ENCODE assay signal across 32 cellular contexts in the genomic region with DNA sequence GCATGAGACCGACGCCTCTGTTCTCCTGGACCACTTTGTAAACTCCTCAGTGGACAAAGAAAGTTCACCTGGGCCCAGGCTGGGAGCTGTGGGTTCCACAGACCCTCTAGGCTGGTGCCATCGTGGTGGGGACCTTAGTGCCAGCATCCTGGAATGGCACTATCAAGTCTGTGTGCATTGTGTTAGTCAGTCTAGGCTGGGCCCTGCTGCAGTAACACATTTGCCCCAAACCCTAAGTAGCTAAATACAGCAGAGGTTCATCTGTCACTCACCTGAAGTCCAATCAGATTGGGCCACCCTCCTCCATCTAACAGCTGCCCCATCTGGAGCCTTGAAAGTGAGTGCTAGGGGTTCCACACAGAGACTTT.
"Had no signal": no experiment of that assay in that cellular context is flagged by ENCODE, and none has a peak within 500 bp of the region (broad histone marks: within the 10 kb centered on the region; RNA-seq: fewer than 3 reads in every experiment).

No MANE protein-coding gene starts in this region.

- FAIRE-seq: astrocyte, colon had no signal

- H3K27me3 Mint-ChIP-seq: activated B cell treated with CpG ODN at 0.5 μM for 24 hours; activated CD4-positive, alpha-beta memory T cell treated with anti-CD3 and anti-CD28 coated beads for 36 hours; activated CD4-positive, alpha-beta T cell treated with anti-CD3 and anti-CD28 coated beads for 36 hours; activated CD4-positive, alpha-beta T cell treated with anti-CD3 and anti-CD28 coated beads, Interleukin-2, amount 10 ng/mL, durations not matched to agents 24 days and 14 days; activated naive CD8-positive, alpha-beta T cell; activated T-cell treated with anti-CD3 and anti-CD28 coated beads, Interleukin-2, amount 50 U/mL, for 24 hours; effector memory CD8-positive, alpha-beta T cell; T-helper 17 cell had no signal

- H3K27ac Mint-ChIP-seq: activated B cell treated with CpG ODN at 0.5 μM for 24 hours; activated CD4-positive, alpha-beta memory T cell treated with anti-CD3 and anti-CD28 coated beads for 36 hours; activated CD4-positive, alpha-beta T cell treated with anti-CD3 and anti-CD28 coated beads for 36 hours; activated CD4-positive, alpha-beta T cell treated with anti-CD3 and anti-CD28 coated beads, Interleukin-2, amount 10 ng/mL, durations not matched to agents 24 days and 14 days; activated naive CD8-positive, alpha-beta T cell; activated T-cell treated with anti-CD3 and anti-CD28 coated beads, Interleukin-2, amount 50 U/mL, for 24 hours; activated T-cell treated with anti-CD3 and anti-CD28 coated beads, Interleukin-2, amount 50 U/mL, for 72 hours; effector memory CD8-positive, alpha-beta T cell; T-helper 17 cell; T-helper 2 cell treated with Interferon-gamma antibody and Interleukin-4, amounts not matched to agents 5 μg/mL and 100 μg/mL, for 36 hours had no signal

- ATAC-seq: activated CD4-positive, alpha-beta T cell treated with anti-CD3 and anti-CD28 coated beads for 36 hours; activated CD4-positive, CD25-positive, alpha-beta regulatory T cell treated with anti-CD3 and anti-CD28 coated beads, Interleukin-2, amount 50 U/mL, for 24 hours; activated T-cell treated with anti-CD3 and anti-CD28 coated beads, Interleukin-2, amount 50 U/mL, for 72 hours; effector memory CD8-positive, alpha-beta T cell; T-helper 17 cell had no signal

- H3K4me3 Mint-ChIP-seq: activated B cell treated with CpG ODN at 0.5 μM for 24 hours; activated CD4-positive, alpha-beta memory T cell treated with anti-CD3 and anti-CD28 coated beads for 36 hours; activated CD4-positive, alpha-beta T cell treated with anti-CD3 and anti-CD28 coated beads for 36 hours; activated CD4-positive, alpha-beta T cell treated with anti-CD3 and anti-CD28 coated beads, Interleukin-2, amount 10 ng/mL, durations not matched to agents 24 days and 14 days; activated naive CD8-positive, alpha-beta T cell; activated T-cell treated with anti-CD3 and anti-CD28 coated beads, Interleukin-2, amount 50 U/mL, for 24 hours; activated T-cell treated with anti-CD3 and anti-CD28 coated beads, Interleukin-2, amount 50 U/mL, for 72 hours; effector memory CD8-positive, alpha-beta T cell; T-helper 17 cell; T-helper 2 cell treated with Interferon-gamma antibody and Interleukin-4, amounts not matched to agents 5 μg/mL and 100 μg/mL, for 36 hours had no signal

- H3K27me3 ChIP-seq: brain microvascular endothelial cell, esophagus squamous epithelium had no signal

- H3K4me1 Mint-ChIP-seq: activated B cell treated with CpG ODN at 0.5 μM for 24 hours, T-helper 17 cell had no signal

- H3K4me3 ChIP-seq: esophagus squamous epithelium had no signal

- DNase-seq: activated B cell treated with CpG ODN at 0.5 μM for 24 hours; activated CD4-positive, alpha-beta memory T cell treated with anti-CD3 and anti-CD28 coated beads for 36 hours; activated CD4-positive, alpha-beta T cell treated with anti-CD3 and anti-CD28 coated beads for 36 hours; activated CD4-positive, alpha-beta T cell treated with anti-CD3 and anti-CD28 coated beads, Interleukin-2, amount 10 ng/mL, durations not matched to agents 24 days and 14 days; activated CD8-positive, alpha-beta memory T cell treated with anti-CD3 and anti-CD28 coated beads, Interleukin-2, amount 50 U/mL, for 48 hours; activated gamma-delta T cell treated with Interleukin-2 at 50 U/mL for 16 hours; activated naive CD4-positive, alpha-beta T cell treated with anti-CD3 and anti-CD28 coated beads, Interleukin-2, amount 50 U/mL, for 16 hours; activated naive CD4-positive, alpha-beta T cell treated with Interleukin-2 at 50 U/mL for 16 hours; activated T-cell treated with anti-CD3 and anti-CD28 coated beads for 4 hours; activated T-cell treated with anti-CD3 and anti-CD28 coated beads, Interleukin-2, amount 50 U/mL, for 24 hours; activated T-cell treated with anti-CD3 and anti-CD28 coated beads, Interleukin-2, amount 50 U/mL, for 72 hours; amniotic stem cell; anterior cingulate cortex; brain microvascular endothelial cell; caudate nucleus; cortex of kidney; dermis blood vessel endothelial cell; effector CD4-positive, alpha-beta T cell; effector memory CD8-positive, alpha-beta T cell; esophagus squamous epithelium; foreskin melanocyte; head of caudate nucleus; T-helper 1 cell; T-helper 17 cell; T1000; WERI-Rb-1 had no signal

- H3K27ac ChIP-seq: brain microvascular endothelial cell, epithelial cell of prostate, esophagus squamous epithelium, WERI-Rb-1 had no signal

- H3K9me3 ChIP-seq: esophagus squamous epithelium had no signal

- H3K9me3 Mint-ChIP-seq: activated T-cell treated with anti-CD3 and anti-CD28 coated beads, Interleukin-2, amount 50 U/mL, for 24 hours; effector memory CD8-positive, alpha-beta T cell had no signal
